ENCODE assay signal across 10 cellular contexts in genomic region chr2:10863837-10864236, GRCh38. TPM values are rescaled to one million over a fixed set of nuclear protein-coding genes. Genes with fewer than 3 reads are reported as not detected.
DNase-seq lines count a peak whose midpoint lies in the region; ATAC-seq and TF ChIP-seq lines count a peak whose summit lies in the region.
"Had no signal": no experiment of that assay in that cellular context is flagged by ENCODE, and none has a peak within 500 bp of the region (broad histone marks: within the 10 kb centered on the region; RNA-seq: fewer than 3 reads in every experiment).

No MANE protein-coding gene starts in this region.

- H3K9me3 ChIP-seq in BLaER1 treated with 17β-estradiol and CSF1 and Interleukin-3, amounts not matched to agents 10 nM and 100 nM (replicated peaks in 1 of 11), result no peaks in the 10 kb centered on the region
- no peaks in the 10 kb centered on the region for H3K9me3 ChIP-seq in neuronal stem cell (replicated peaks in 1 of 2; ENCODE audit: control insufficient read depth in 2 of 2, insufficient read depth in 1 of 2, low read depth in 1 of 2, low read length in 2 of 2)

- H3K4ac ChIP-seq in neuronal stem cell (ENCODE audit: low read length), result no peak overlapping the region

- H3K27me3 ChIP-seq in BLaER1 treated with 17β-estradiol and CSF1 and Interleukin-3, amounts not matched to agents 10 nM and 100 nM, result no peaks in the 10 kb centered on the region; a peak in 1 of 22 replicates
- H3K27me3 ChIP-seq in neuronal stem cell (ENCODE audit: control insufficient read depth in 3 of 3, insufficient read depth in 3 of 3, low read depth in 1 of 3, low read length in 3 of 3), result peaks cover 0 to 24% (median 0%) of the 10 kb centered on the region in 3 experiments

- no peak overlapping the region for H4K8ac ChIP-seq in neuronal stem cell (ENCODE audit: low read depth, low read length)

- POLR2A ChIA-PET in activated CD8-positive, alpha-beta T cell treated with anti-CD3 and anti-CD28 coated beads for 36 hours (lab: Charles Lee), result interaction anchor here (0.5 to 0.7 kb wide), 2 partner anchors 27 to 269 kb away, joined by 3 read pairs; a partner anchor contains a TSS

- H3K79me1 ChIP-seq in neuronal stem cell (ENCODE audit: low read depth, low read length), result no peaks in the 10 kb centered on the region

- no peak overlapping the region for H3K14ac ChIP-seq in neuronal stem cell (ENCODE audit: low read length)

- peak overlapping the region; percentile 11 to 89 (median 61); a peak in 19 of 22 replicates for H3K4me2 ChIP-seq in BLaER1 treated with 17β-estradiol and CSF1 and Interleukin-3, amounts not matched to agents 10 nM and 100 nM
- no peak overlapping the region for H3K4me2 ChIP-seq in neuronal stem cell (ENCODE audit: insufficient read depth, low read length, poor library complexity, severe bottlenecking)

- no peak overlapping the region for H3K23ac ChIP-seq in neuronal stem cell (ENCODE audit: low read depth, low read length, poor library complexity)

- H3K4me3 ChIP-seq in BLaER1 treated with 17β-estradiol and CSF1 and Interleukin-3, amounts not matched to agents 10 nM and 100 nM, result no peak overlapping the region
- H3K4me3 ChIP-seq in neuronal stem cell (ENCODE audit: low read length in 2 of 2), result no peak overlapping the region

- H3K36me3 Mint-ChIP-seq in activated CD8-positive, alpha-beta T cell treated with anti-CD3 and anti-CD28 coated beads for 36 hours (ENCODE audit: low read depth), result no peaks in the 10 kb centered on the region
- H3K36me3 Mint-ChIP-seq in glutamatergic neuron (ENCODE audit: unreplicated experiment), result no peaks in the 10 kb centered on the region

- CTCF ChIA-PET in activated CD8-positive, alpha-beta T cell treated with anti-CD3 and anti-CD28 coated beads for 36 hours (lab: Charles Lee), result interaction anchor here (1.0 to 1.2 kb wide), 4 partner anchors 10 to 32 kb away, joined by 3 to 8 read pairs (median 4); no protein-coding TSS in a partner anchor

- ATAC-seq in GM19351 (IDR thresholded peaks at IDR 0.05; ENCODE audit: unreplicated experiment) (peak; percentile 73), HG03108 (IDR thresholded peaks at IDR 0.05; ENCODE audit: unreplicated experiment) (peak; percentile 69)
- peak; percentile 42 for ATAC-seq in activated CD8-positive, alpha-beta T cell treated with anti-CD3 and anti-CD28 coated beads for 36 hours

- no peak overlapping the region for H4K91ac ChIP-seq in neuronal stem cell (ENCODE audit: low read depth, low read length, poor library complexity)

- H3K4me1 Mint-ChIP-seq in activated CD8-positive, alpha-beta T cell treated with anti-CD3 and anti-CD28 coated beads for 36 hours (ENCODE audit: low read depth), result peaks cover 18% of the 10 kb centered on the region
- H3K4me1 Mint-ChIP-seq in glutamatergic neuron (ENCODE audit: low read depth, unreplicated experiment), result no peaks in the 10 kb centered on the region

- H3K27ac ChIP-seq in BLaER1 treated with 17β-estradiol and CSF1 and Interleukin-3, amounts not matched to agents 10 nM and 100 nM, result peak overlapping the region in 5 of 11 experiments; percentile 2 to 59 (median 50); a peak in 9 of 22 replicates
- H3K27ac ChIP-seq in neuronal stem cell (replicated peaks; ENCODE audit: low read length), result no peak overlapping the region

- peaks cover 24% of the 10 kb centered on the region for H3K27me3 Mint-ChIP-seq in activated CD8-positive, alpha-beta T cell treated with anti-CD3 and anti-CD28 coated beads for 36 hours
- H3K27me3 Mint-ChIP-seq in glutamatergic neuron (ENCODE audit: unreplicated experiment), result peaks cover 7% of the 10 kb centered on the region

- H4K20me1 ChIP-seq in BLaER1 treated with 17β-estradiol and CSF1 and Interleukin-3, amounts not matched to agents 10 nM and 100 nM, result peaks cover 0 to 8% (median 0%) of the 10 kb centered on the region in 11 experiments; a peak in 3 of 22 replicates

- no peak overlapping the region for H2AK5ac ChIP-seq in neuronal stem cell (ENCODE audit: low read depth, low read length)

- peaks cover 21 to 41% (median 32%) of the 10 kb centered on the region in 10 experiments for H3K4me1 ChIP-seq in BLaER1 treated with 17β-estradiol and CSF1 and Interleukin-3, amounts not matched to agents 10 nM and 100 nM
- peaks cover 3 to 5% of the 10 kb centered on the region in 2 donors for H3K4me1 ChIP-seq in neuronal stem cell (ENCODE audit: control insufficient read depth in 2 of 2, insufficient read depth in 1 of 2, low read depth in 1 of 2, low read length in 2 of 2)

- H2BK120ac ChIP-seq in neuronal stem cell (ENCODE audit: low read depth, low read length), result no peak overlapping the region

- no peak overlapping the region for H2BK12ac ChIP-seq in neuronal stem cell (ENCODE audit: low read length)

- no peak for TF ChIP-seq CTCF in activated CD8-positive, alpha-beta T cell treated with anti-CD3 and anti-CD28 coated beads for 36 hours (IDR thresholded peaks at IDR 0.05)
- TF ChIP-seq CTCF in glutamatergic neuron (IDR thresholded peaks at IDR 0.05; ENCODE audit: partially characterized antibody, unreplicated experiment), result no peak

- no peak overlapping the region for H2BK15ac ChIP-seq in neuronal stem cell (ENCODE audit: low read length)

- no peak overlapping the region for H3K27ac Mint-ChIP-seq in activated CD8-positive, alpha-beta T cell treated with anti-CD3 and anti-CD28 coated beads for 36 hours
- H3K27ac Mint-ChIP-seq in glutamatergic neuron (ENCODE audit: unreplicated experiment), result no peak overlapping the region

- no peaks in the 10 kb centered on the region for H3K9me3 Mint-ChIP-seq in activated CD8-positive, alpha-beta T cell treated with anti-CD3 and anti-CD28 coated beads for 36 hours
- H3K9me3 Mint-ChIP-seq in glutamatergic neuron (ENCODE audit: unreplicated experiment), result no peaks in the 10 kb centered on the region

- no peak overlapping the region for H2AFZ ChIP-seq in neuronal stem cell (ENCODE audit: low read length)

- peak; percentile 16 for DNase-seq in activated CD8-positive, alpha-beta T cell treated with anti-CD3 and anti-CD28 coated beads for 36 hours
- no peak for DNase-seq in NCI-H526 treated with DMSO at 0.1 percent for 48 hours (lab: John Stamatoyannopoulos, UW)
- DNase-seq in ureter (ENCODE audit: low spot score), result no peak
- DNase-seq in neuronal stem cell (ENCODE audit: low spot score), result no peak
- no peak for DNase-seq in glutamatergic neuron
- DNase-seq: NCI-H524 had no signal

- H3K4me3 Mint-ChIP-seq in activated CD8-positive, alpha-beta T cell treated with anti-CD3 and anti-CD28 coated beads for 36 hours, result no peak overlapping the region
- no peak overlapping the region for H3K4me3 Mint-ChIP-seq in glutamatergic neuron (ENCODE audit: unreplicated experiment)

- WGBS in neuronal stem cell (ENCODE audit: extremely low coverage in 2 of 2, insufficient read length in 2 of 2, insufficient replicate concordance in 1 of 2), 2 donors, result no CpG with 5 or more reads among the region's 8 CpGs

- H3K9ac ChIP-seq in BLaER1 treated with 17β-estradiol and CSF1 and Interleukin-3, amounts not matched to agents 10 nM and 100 nM, result peak overlapping the region in 3 of 11 experiments; percentile 23 to 25 (median 24); a peak in 3 of 22 replicates
- H3K9ac ChIP-seq in neuronal stem cell (ENCODE audit: low read depth, low read length, poor library complexity), result no peak overlapping the region

- H3K36me3 ChIP-seq in BLaER1 treated with 17β-estradiol and CSF1 and Interleukin-3, amounts not matched to agents 10 nM and 100 nM, result no peaks in the 10 kb centered on the region
- no peaks in the 10 kb centered on the region for H3K36me3 ChIP-seq in neuronal stem cell (replicated peaks in 1 of 2; ENCODE audit: control insufficient read depth in 2 of 2, insufficient read depth in 2 of 2, low read length in 2 of 2)

- H2BK5ac ChIP-seq in neuronal stem cell (ENCODE audit: low read length), result no peak overlapping the region

- intact Hi-C loops in activated CD8-positive, alpha-beta T cell treated with anti-CD3 and anti-CD28 coated beads for 36 hours (cut with micrococcal nuclease), result no loop called here

- H3K18ac ChIP-seq in neuronal stem cell (ENCODE audit: low read length), result no peak overlapping the region

RNA-seq across cellular contexts. Expression of gene KCNF1, which starts 47.9 kb away (rescaled TPM):
- not detected for total RNA-seq in activated CD8-positive, alpha-beta T cell treated with anti-CD3 and anti-CD28 coated beads for 36 hours
- total RNA-seq in ureter (0.60 TPM), glutamatergic neuron (ENCODE audit: unreplicated experiment) (7.7 TPM)
- polyA plus RNA-seq in neuronal stem cell (2013, experiment 1 of 2), result 0.14 TPM
- 0.08 TPM for polyA plus RNA-seq in neuronal stem cell (2013, experiment 2 of 2)
- polyA plus RNA-seq: liver had no signal

RNA-seq across cellular contexts. Expression of gene PDIA6, which starts 51.3 kb away (rescaled TPM):
- 100 to 1,000 TPM; 146 to 150 TPM for total RNA-seq in activated CD8-positive, alpha-beta T cell treated with anti-CD3 and anti-CD28 coated beads for 36 hours
- total RNA-seq in ureter (125 TPM), glutamatergic neuron (ENCODE audit: unreplicated experiment) (85.8 TPM)
- 174 TPM for polyA plus RNA-seq in neuronal stem cell (2013, experiment 1 of 2)
- 169 TPM for polyA plus RNA-seq in neuronal stem cell (2013, experiment 2 of 2)
